ENCODE assay signal across 16 cellular contexts in the genomic region with DNA sequence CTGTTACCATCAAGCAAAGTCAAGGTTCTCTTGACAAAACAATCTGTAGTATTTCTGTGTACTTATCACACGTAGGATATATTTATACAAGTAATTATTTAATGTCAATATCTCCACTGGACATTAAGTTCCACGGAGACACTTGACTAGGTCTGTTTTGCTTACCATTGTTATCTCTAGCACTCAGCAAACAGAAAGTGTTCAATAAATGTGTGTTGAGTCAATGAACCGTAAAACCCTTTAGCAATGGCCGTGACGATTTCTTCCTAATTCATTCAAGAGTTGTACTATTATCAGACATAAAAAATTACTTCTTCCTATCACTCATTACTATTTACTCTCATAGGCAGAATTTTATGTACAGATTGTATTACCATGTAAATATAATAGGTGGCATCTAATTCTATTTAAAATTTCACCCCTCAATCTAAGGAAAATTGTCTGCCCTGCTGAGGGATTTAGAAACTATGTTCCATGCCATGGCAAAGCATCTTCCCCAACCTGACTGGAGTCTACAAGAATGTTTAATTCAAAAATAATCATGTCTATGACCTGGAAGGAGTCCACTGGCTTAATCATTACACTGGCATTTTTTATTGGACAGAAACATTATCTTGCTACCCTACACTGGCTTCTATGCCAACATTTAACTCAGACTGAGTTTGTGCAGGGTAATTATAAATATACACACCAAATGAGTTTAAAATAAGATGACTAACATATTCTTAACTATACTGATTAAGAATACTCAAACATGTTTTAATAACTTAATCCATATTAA.
DNase-seq lines count a peak whose midpoint lies in the region; ATAC-seq and TF ChIP-seq lines count a peak whose summit lies in the region.
"Had no signal": no experiment of that assay in that cellular context is flagged by ENCODE, and none has a peak within 500 bp of the region (broad histone marks: within the 10 kb centered on the region; RNA-seq: fewer than 3 reads in every experiment).

No MANE protein-coding gene starts in this region.

- H3K4me3 ChIP-seq in LNCaP clone FGC (ENCODE audit: low read depth, low read length): no peak overlapping the region
- no peak overlapping the region for H3K4me3 ChIP-seq in hepatocyte
- H3K4me3 ChIP-seq: cardiac muscle cell, upper lobe of right lung had no signal

- no peaks in the 10 kb centered on the region for H3K79me2 ChIP-seq in hepatocyte

- no peaks in the 10 kb centered on the region for H3K36me3 ChIP-seq in hepatocyte (replicated peaks; ENCODE audit: insufficient read depth, low read depth)
- H3K36me3 ChIP-seq: cardiac muscle cell, upper lobe of right lung had no signal

- H3K27ac ChIP-seq in hepatocyte (no peak overlapping the region), caudate nucleus (ENCODE audit: low read depth, low read length) (no peak overlapping the region)
- H3K27ac ChIP-seq: cardiac muscle cell, upper lobe of right lung had no signal

- DNase-seq in DMS153 (lab: John Stamatoyannopoulos, UW) (peak; percentile 93), LNCaP clone FGC (ENCODE audit: low read depth) (peak; percentile 93), NCI-H748 (lab: John Stamatoyannopoulos, UW; ENCODE audit: unreplicated experiment) (peak; percentile 93), hepatocyte (ENCODE audit: low spot score) (no peak), caudate nucleus (lab: John Stamatoyannopoulos, UW) (no peak), hippocampal formation (lab: John Stamatoyannopoulos, UW) (no peak)
- no peak for DNase-seq in stimulated activated naive CD8-positive, alpha-beta T cell treated with anti-CD3 and anti-CD28 coated beads, Interleukin-15, amount 100 ng/mL, for 72 hours
- DNase-seq in activated CD4-positive, alpha-beta T cell treated with anti-CD3 and anti-CD28 coated beads for 4 hours: no peak
- DNase-seq: activated B cell treated with CpG ODN at 0.5 μM for 24 hours; activated naive CD4-positive, alpha-beta T cell treated with anti-CD3 and anti-CD28 coated beads for 36 hours; C1 segment of cervical spinal cord; GOT3; head of caudate nucleus; left cardiac atrium; upper lobe of right lung had no signal

- no peaks in the 10 kb centered on the region for H3K27me3 ChIP-seq in hepatocyte
- H3K27me3 ChIP-seq: cardiac muscle cell, upper lobe of right lung had no signal

- H3K9me3 Mint-ChIP-seq in stimulated activated naive CD8-positive, alpha-beta T cell treated with anti-CD3 and anti-CD28 coated beads, Interleukin-15, amount 100 ng/mL, for 72 hours: no peaks in the 10 kb centered on the region
- H3K9me3 Mint-ChIP-seq: activated B cell treated with CpG ODN at 0.5 μM for 24 hours; activated naive CD4-positive, alpha-beta T cell treated with anti-CD3 and anti-CD28 coated beads for 36 hours had no signal

- H3K9me2 ChIP-seq in hepatocyte (replicated peaks; ENCODE audit: insufficient read depth): no peaks in the 10 kb centered on the region

- no peaks in the 10 kb centered on the region for H3K9me3 ChIP-seq in hepatocyte (ENCODE audit: low read depth)
- H3K9me3 ChIP-seq: upper lobe of right lung had no signal

- H3K27me3 Mint-ChIP-seq in stimulated activated naive CD8-positive, alpha-beta T cell treated with anti-CD3 and anti-CD28 coated beads, Interleukin-15, amount 100 ng/mL, for 72 hours: no peaks in the 10 kb centered on the region
- H3K27me3 Mint-ChIP-seq: activated B cell treated with CpG ODN at 0.5 μM for 24 hours had no signal

- H2AFZ ChIP-seq in hepatocyte: no peak overlapping the region

- H3K4me2 ChIP-seq in hepatocyte: peak overlapping the region; percentile 57

- 50% methylated on average over 5 of the region's 5 CpGs for WGBS in hepatocyte (ENCODE audit: low lambda C conversion rate, missing lambda C conversion rate)

- H4K20me1 ChIP-seq in hepatocyte (ENCODE audit: insufficient read depth, poor library complexity, severe bottlenecking): no peaks in the 10 kb centered on the region

- H3K27ac Mint-ChIP-seq in stimulated activated naive CD8-positive, alpha-beta T cell treated with anti-CD3 and anti-CD28 coated beads, Interleukin-15, amount 100 ng/mL, for 72 hours: no peak overlapping the region
- H3K27ac Mint-ChIP-seq: activated B cell treated with CpG ODN at 0.5 μM for 24 hours; activated naive CD4-positive, alpha-beta T cell treated with anti-CD3 and anti-CD28 coated beads for 36 hours had no signal

- H3K4me3 Mint-ChIP-seq in stimulated activated naive CD8-positive, alpha-beta T cell treated with anti-CD3 and anti-CD28 coated beads, Interleukin-15, amount 100 ng/mL, for 72 hours: no peak overlapping the region
- H3K4me3 Mint-ChIP-seq: activated B cell treated with CpG ODN at 0.5 μM for 24 hours; activated naive CD4-positive, alpha-beta T cell treated with anti-CD3 and anti-CD28 coated beads for 36 hours had no signal

- H3K4me1 Mint-ChIP-seq in stimulated activated naive CD8-positive, alpha-beta T cell treated with anti-CD3 and anti-CD28 coated beads, Interleukin-15, amount 100 ng/mL, for 72 hours: peaks cover 32% of the 10 kb centered on the region

- ATAC-seq in stimulated activated naive CD8-positive, alpha-beta T cell treated with anti-CD3 and anti-CD28 coated beads, Interleukin-15, amount 100 ng/mL, for 72 hours: no peak
- ATAC-seq: left cardiac atrium, upper lobe of right lung had no signal

- TF ChIP-seq CTCF in LNCaP clone FGC (IDR thresholded peaks at IDR 0.05; ENCODE audit: control insufficient read depth, extremely low read depth, insufficient read depth) (no peak), hepatocyte (IDR thresholded peaks at IDR 0.05; ENCODE audit: poor library complexity) (no peak)

- H3K4me1 ChIP-seq in hepatocyte (ENCODE audit: insufficient read depth): no peaks in the 10 kb centered on the region

Comparison
In these comparisons a context has a peak if more than half of its experiments do, and no peak if none do; other contexts are left out.
1. DNase-seq: peak in DMS153 (single experiment), LNCaP clone FGC (single experiment) and NCI-H748 (single experiment); none in hepatocyte (single experiment), stimulated activated naive CD8-positive, alpha-beta T cell treated with anti-CD3 and anti-CD28 coated beads, Interleukin-15, amount 100 ng/mL, for 72 hours (0 of 2), activated CD4-positive, alpha-beta T cell treated with anti-CD3 and anti-CD28 coated beads for 4 hours (0 of 2), caudate nucleus (0 of 61) and hippocampal formation (0 of 2).